Comparison of ENCODE assay signal across 8 cellular contexts in genomic region chr22:19122752-19123492, GRCh38. TPM values are rescaled to one million over a fixed set of nuclear protein-coding genes. Genes with fewer than 3 reads are reported as not detected.
A peak's percentile ranks its signal among the peaks of the same experiment; 100 is the strongest.
DNase-seq lines count a peak whose midpoint lies in the region; ATAC-seq and TF ChIP-seq lines count a peak whose summit lies in the region.

No MANE protein-coding gene starts in this region.

- H3K36me3 ChIP-seq in A673 (ENCODE audit: insufficient read depth, low read length, poor library complexity, severe bottlenecking) (peaks cover 2% of the 10 kb centered on the region), GM23248 (ENCODE audit: low read depth) (no peaks in the 10 kb centered on the region), heart right ventricle (peaks cover 0 to 10% (median 0%) of the 10 kb centered on the region in 9 donors)

- POLR2A ChIA-PET in A673 (lab: Charles Lee; ENCODE audit: low non-redundant PET) (no interaction called here), WTC11 (lab: Charles Lee) (interaction anchor here (0.6 to 1.5 kb wide), 5 partner anchors 13 to 224 kb away, joined by 3 to 8 read pairs (median 4); partner anchors contain the start of genes ESS2 and SLC25A1)

- CTCF ChIA-PET in A673 (lab: Charles Lee) (no interaction called here), WTC11 (lab: Charles Lee) (interaction anchor here (0.6 to 2.5 kb wide), 7 partner anchors 12 to 532 kb away, joined by 3 to 17 read pairs (median 5); partner anchors contain the start of genes ESS2 and SLC25A1)

- WGBS in GM23248 (ENCODE audit: low coverage in 1 of 2, low lambda C conversion rate in 2 of 2, missing lambda C conversion rate in 2 of 2), 2 experiments: 33 to 35% methylated on average over 21 to 27 of the region's 27 CpGs
- WGBS in heart right ventricle, 2 donors: 18 to 19% methylated on average over 27 of the region's 27 CpGs

- H3K79me2 ChIP-seq in GM23248 (ENCODE audit: insufficient read depth): peaks cover 38% of the 10 kb centered on the region

- H3K27me3 ChIP-seq in A673 (replicated peaks; ENCODE audit: insufficient read depth, low read depth, low read length, poor library complexity) (no peaks in the 10 kb centered on the region), GM23248 (replicated peaks; ENCODE audit: insufficient read depth) (no peaks in the 10 kb centered on the region), heart right ventricle (no peaks in the 10 kb centered on the region)

- no peaks in the 10 kb centered on the region; the same call in 1 of the 2 replicates for H3K27me3 Mint-ChIP-seq in WTC11 (ENCODE audit: low read depth)
- no peaks in the 10 kb centered on the region for H3K27me3 Mint-ChIP-seq in progenitor cell of endocrine pancreas

- H4K20me1 ChIP-seq in GM23248 (ENCODE audit: insufficient read depth): 0 out of 2 replicates have a peak, but pooled peaks cover 4% of the 10 kb centered on the region

- peak overlapping the region; percentile 71 for H3K27ac Mint-ChIP-seq in WTC11
- H3K27ac Mint-ChIP-seq in progenitor cell of endocrine pancreas: peak overlapping the region; percentile 91

- peak overlapping the region; percentile 81 for H3K4me2 ChIP-seq in GM23248 (ENCODE audit: unreplicated experiment)

- ATAC-seq in WTC11 (peak; percentile 22), heart right ventricle (peak in 6 of 8 donors; percentile 2 to 51 (median 22))

- H3K9me3 ChIP-seq in A673 (ENCODE audit: low read depth, low read length, poor library complexity, severe bottlenecking) (no peaks in the 10 kb centered on the region), GM23248 (ENCODE audit: low read depth) (no peaks in the 10 kb centered on the region), heart right ventricle (no peaks in the 10 kb centered on the region)

- peak overlapping the region; percentile 95 for H2AFZ ChIP-seq in GM23248

- H3K4me3 ChIP-seq in A673 (ENCODE audit: low read depth, low read length, poor library complexity, severe bottlenecking): peak overlapping the region; percentile 99
- peak overlapping the region; percentile 92 for H3K4me3 ChIP-seq in GM23248
- peak overlapping the region; percentile 40 to 98 (median 88) for H3K4me3 ChIP-seq in heart right ventricle

- H3K9me3 Mint-ChIP-seq in WTC11: no peaks in the 10 kb centered on the region
- no peaks in the 10 kb centered on the region for H3K9me3 Mint-ChIP-seq in progenitor cell of endocrine pancreas (ENCODE audit: low read depth)

- H3K4me1 ChIP-seq in A673 (ENCODE audit: insufficient read depth, low read length, poor library complexity, severe bottlenecking) (peaks cover 13% of the 10 kb centered on the region), GM23248 (ENCODE audit: insufficient read depth) (peaks cover 9% of the 10 kb centered on the region; the same call in 1 of the 2 replicates), heart right ventricle (peaks cover 25 to 45% (median 42%) of the 10 kb centered on the region in 9 donors)

- in situ Hi-C loops in GM23248 (cut with MboI): no loop called here

- H3K4me3 Mint-ChIP-seq in WTC11 (peak overlapping the region; percentile 79), progenitor cell of endocrine pancreas (ENCODE audit: low read depth) (peak overlapping the region; percentile 76)

- no peaks in the 10 kb centered on the region for H3F3A ChIP-seq in GM23248 (ENCODE audit: insufficient read depth)

- H3K9ac ChIP-seq in GM23248: peak overlapping the region; percentile 90

- no TSS peak for BruUV-seq in A673 (replicated peaks; lab: Mats Ljungman, UMichigan)

- H3K4me1 Mint-ChIP-seq in WTC11: peaks cover 24% of the 10 kb centered on the region
- H3K4me1 Mint-ChIP-seq in progenitor cell of endocrine pancreas (ENCODE audit: low read depth): peaks cover 25% of the 10 kb centered on the region

- intact Hi-C loops in A673 (cut with micrococcal nuclease; ENCODE audit: unreplicated experiment): no loop called here
- intact Hi-C loops in heart right ventricle (cut with DNase I): loop anchor here in 3 of 10 donors (1.0 to 2.0 kb wide), 2 partner anchors 21 to 22 kb away; partner anchors contain the start of gene ESS2 (in 3 of the 3)

- H3K36me3 Mint-ChIP-seq in WTC11: no peaks in the 10 kb centered on the region
- no peaks in the 10 kb centered on the region for H3K36me3 Mint-ChIP-seq in progenitor cell of endocrine pancreas (ENCODE audit: insufficient read depth)

- H3K9me2 ChIP-seq in GM23248 (ENCODE audit: insufficient read depth): no peaks in the 10 kb centered on the region

- H3K27ac ChIP-seq in A673 (ENCODE audit: low read depth, low read length, poor library complexity, severe bottlenecking): peak overlapping the region; percentile 69
- H3K27ac ChIP-seq in GM23248: no peak overlapping the region
- H3K27ac ChIP-seq in heart right ventricle: peak overlapping the region in 9 of 10 donors; percentile 7 to 96 (median 91)

- DNase-seq in A673 (ENCODE audit: low spot score) (no peak), GM23248 (peak; percentile 30), WTC11 (ENCODE audit: low spot score) (no peak), heart right ventricle (no peak), progenitor cell of endocrine pancreas (ENCODE audit: low spot score, unreplicated experiment) (no peak), occipital lobe (lab: John Stamatoyannopoulos, UW) (no peak), LoVo (ENCODE audit: low spot score) (no peak), NOMO-1 treated with DMSO at 0.1 percent for 48 hours (lab: John Stamatoyannopoulos, UW; ENCODE audit: unreplicated experiment) (no peak)

- TF ChIP-seq CTCF in A673 (conservative IDR thresholded peaks at IDR 0.05; ENCODE audit: low read depth, low read length) (no peak), WTC11 (IDR thresholded peaks at IDR 0.05) (no peak), heart right ventricle (IDR thresholded peaks at IDR 0.05) (no peak), progenitor cell of endocrine pancreas (IDR thresholded peaks at IDR 0.05; ENCODE audit: unreplicated experiment) (no peak)

TF ChIP-seq in WTC11, 78 proteins besides CTCF, POLR2A, EP300 and RAD21 (continues in another document):
- TF ChIP-seq NR2C2 (CRISPR knock-in tag; IDR thresholded peaks at IDR 0.05) (no peak), ATF1 (CRISPR knock-in tag; IDR thresholded peaks at IDR 0.05) (no peak), E2F4 (CRISPR knock-in tag; IDR thresholded peaks at IDR 0.05; ENCODE audit: borderline replicate concordance, low read depth) (no peak), ZNF263 (CRISPR knock-in tag; IDR thresholded peaks at IDR 0.05; ENCODE audit: low read depth) (no peak), SMAD4 (CRISPR knock-in tag; IDR thresholded peaks at IDR 0.05) (no peak), ELF4 (CRISPR knock-in tag; IDR thresholded peaks at IDR 0.05; ENCODE audit: low read depth) (no peak), CREB1 (CRISPR knock-in tag; IDR thresholded peaks at IDR 0.05) (no peak), KAT7 (CRISPR knock-in tag; IDR thresholded peaks at IDR 0.05; ENCODE audit: borderline replicate concordance) (no peak)

RNA-seq across cellular contexts. Expression of gene DGCR2, which starts 0.7 kb away (rescaled TPM):
- total RNA-seq in A673 (2021) (41.1 and 47.3 TPM in 2 replicates), WTC11 (2021) (56.8 to 64.2 TPM (median 60.3 TPM) in 3 replicates), heart right ventricle (10 to 100 TPM; 27.0 to 58.0 (median 42.2) TPM), progenitor cell of endocrine pancreas (87.1 and 89.1 TPM in 2 replicates), occipital lobe (68.0 TPM)
- 42.7 and 43.6 TPM in 2 replicates for total RNA-seq in GM23248 (2014; rRNA removed; shearing (Covaris generic))
- polyA plus RNA-seq in GM23248 (2016; fragmentation: Nextera tagmentation; extraction: Ambion mirVana) (25.6 and 27.1 TPM in 2 replicates), heart right ventricle (10 to 100 TPM; 17.0 to 28.5 TPM)

RNA-seq across cellular contexts. Expression of gene TSSK2, which starts 8.2 kb away (rescaled TPM):
- total RNA-seq in A673 (2021): not detected in 2 replicates
- not detected in 2 replicates for total RNA-seq in GM23248 (2014; rRNA removed; shearing (Covaris generic))
- polyA plus RNA-seq in GM23248 (2016; fragmentation: Nextera tagmentation; extraction: Ambion mirVana): not detected in 2 replicates
- not detected in 3 replicates for total RNA-seq in WTC11 (2021)
- under 1 TPM in 1 of 10 donors, not detected in 9; 0.19 TPM for total RNA-seq in heart right ventricle
- polyA plus RNA-seq in heart right ventricle: under 1 TPM; 0.14 to 0.37 TPM
- total RNA-seq in progenitor cell of endocrine pancreas: not detected in 2 replicates
- total RNA-seq in occipital lobe: not detected

RNA-seq across cellular contexts. Expression of gene ESS2, which starts 21.5 kb away (rescaled TPM):
- total RNA-seq in A673 (2021) (21.1 and 21.4 TPM in 2 replicates), WTC11 (2021) (18.0 to 19.3 TPM (median 18.3 TPM) in 3 replicates), heart right ventricle (10 to 100 TPM in 3 of 10 donors, 1 to 10 TPM in 7; 7.5 to 11.5 (median 9.2) TPM), progenitor cell of endocrine pancreas (18.7 and 20.4 TPM in 2 replicates), occipital lobe (9.7 TPM)
- 18.6 and 23.0 TPM in 2 replicates for total RNA-seq in GM23248 (2014; rRNA removed; shearing (Covaris generic))
- polyA plus RNA-seq in GM23248 (2016; fragmentation: Nextera tagmentation; extraction: Ambion mirVana) (12.3 and 12.6 TPM in 2 replicates), heart right ventricle (10 to 100 TPM; 12.4 to 14.3 TPM)

RNA-seq across cellular contexts. Expression of gene GSC2, which starts 27.2 kb away (rescaled TPM):
- total RNA-seq in A673 (2021): not detected in 2 replicates
- not detected in 2 replicates for total RNA-seq in GM23248 (2014; rRNA removed; shearing (Covaris generic))
- not detected in 2 replicates for polyA plus RNA-seq in GM23248 (2016; fragmentation: Nextera tagmentation; extraction: Ambion mirVana)
- 0.44 to 0.68 TPM in 2 of 3 replicates, not detected in the other for total RNA-seq in WTC11 (2021)
- not detected for total RNA-seq in heart right ventricle
- polyA plus RNA-seq in heart right ventricle: not detected
- total RNA-seq in progenitor cell of endocrine pancreas: not detected in 2 replicates
- total RNA-seq in occipital lobe: not detected

RNA-seq across cellular contexts. Expression of gene SLC25A1, which starts 55.6 kb away (rescaled TPM):
- total RNA-seq in A673 (2021): 91.0 and 115 TPM in 2 replicates
- 89.9 and 99.5 TPM in 2 replicates for total RNA-seq in GM23248 (2014; rRNA removed; shearing (Covaris generic))
- polyA plus RNA-seq in GM23248 (2016; fragmentation: Nextera tagmentation; extraction: Ambion mirVana): 113 and 115 TPM in 2 replicates
- 201 to 213 TPM (median 204 TPM) in 3 replicates for total RNA-seq in WTC11 (2021)
- 10 to 100 TPM; 14.8 to 29.1 (median 19.9) TPM for total RNA-seq in heart right ventricle
- polyA plus RNA-seq in heart right ventricle: 10 to 100 TPM; 23.1 to 31.9 TPM
- total RNA-seq in progenitor cell of endocrine pancreas: 99.8 and 111 TPM in 2 replicates
- 30.3 TPM for total RNA-seq in occipital lobe
